Comparison of ENCODE assay signal across 13 cellular contexts in the genomic region with DNA sequence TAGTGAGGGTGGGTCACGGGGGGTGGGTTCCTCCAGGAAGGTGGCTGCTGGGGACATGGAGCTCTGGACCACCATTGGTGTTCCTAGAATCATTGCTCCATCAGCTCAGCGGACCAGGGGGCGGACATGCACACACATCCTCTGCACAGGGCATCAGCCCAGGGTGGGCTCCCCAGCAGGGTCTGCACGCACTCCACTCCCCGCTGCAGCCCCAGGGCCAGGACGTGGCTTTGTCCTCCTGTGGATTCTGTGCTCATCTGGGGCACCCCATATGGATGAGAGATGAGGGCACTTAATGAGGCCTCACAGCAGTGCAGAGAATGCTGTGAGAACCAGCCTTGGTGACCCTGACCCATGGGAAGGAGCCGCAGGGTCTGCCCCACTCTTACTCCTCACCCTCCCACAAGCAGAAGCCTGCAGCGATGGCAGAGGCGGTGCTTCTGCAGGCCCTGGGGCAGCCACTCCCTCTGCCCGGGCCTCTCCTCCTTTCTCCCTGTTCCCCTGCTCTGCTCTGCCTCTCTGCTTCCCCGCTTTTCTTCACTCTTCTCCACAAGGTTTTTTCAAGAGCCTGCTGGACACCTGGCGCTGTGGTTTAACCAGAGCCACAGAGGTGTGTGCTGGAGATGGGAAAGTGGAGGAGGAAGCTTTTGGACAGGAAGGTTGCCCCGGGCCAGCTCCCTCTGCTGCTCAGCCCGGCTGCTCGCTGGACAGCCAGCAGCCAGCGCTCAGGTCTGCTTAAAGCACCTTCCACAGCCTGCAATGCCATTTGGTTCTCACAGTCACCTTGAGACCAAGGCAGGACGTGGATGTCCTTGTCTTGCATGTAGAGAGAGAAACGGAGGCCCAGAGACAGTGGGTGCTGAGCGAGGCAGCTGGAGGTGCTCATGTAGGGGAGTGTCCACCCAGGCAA. TPM values are rescaled to one million over a fixed set of nuclear protein-coding genes. Genes with fewer than 3 reads are reported as not detected.
DNase-seq lines count a peak whose midpoint lies in the region; ATAC-seq and TF ChIP-seq lines count a peak whose summit lies in the region.
"Had no signal": no experiment of that assay in that cellular context is flagged by ENCODE, and none has a peak within 500 bp of the region (broad histone marks: within the 10 kb centered on the region; RNA-seq: fewer than 3 reads in every experiment).

No MANE protein-coding gene starts in this region.

- intact Hi-C loops in left lung (cut with DNase I): no loop called here

- peaks cover 69% of the 10 kb centered on the region for H3K27me3 ChIP-seq in RWPE2 (ENCODE audit: insufficient read depth, poor library complexity, severe bottlenecking)
- peaks cover 0 to 72% of the 10 kb centered on the region in 2 donors for H3K27me3 ChIP-seq in left lung
- peaks cover 69% of the 10 kb centered on the region for H3K27me3 ChIP-seq in gastroesophageal sphincter

- H3K27ac ChIP-seq in RWPE2 (ENCODE audit: poor library complexity, severe bottlenecking) (no peak overlapping the region), left lung (no peak overlapping the region), gastroesophageal sphincter (no peak overlapping the region)
- H3K27ac ChIP-seq: adrenal gland had no signal

- H3K4me1 ChIP-seq in RWPE2 (ENCODE audit: insufficient read depth, poor library complexity, severe bottlenecking) (no peaks in the 10 kb centered on the region), left lung (peaks cover 0 to 15% of the 10 kb centered on the region in 2 donors), gastroesophageal sphincter (peaks cover 0 to 3% (median 0%) of the 10 kb centered on the region in 3 donors)

- TF ChIP-seq CTCF in RWPE2 (IDR thresholded peaks at IDR 0.05; ENCODE audit: poor library complexity, severe bottlenecking) (no peak), left lung (IDR thresholded peaks at IDR 0.05) (no peak), gastroesophageal sphincter (IDR thresholded peaks at IDR 0.05) (no peak)

- no peak for TF ChIP-seq POLR2A in gastroesophageal sphincter (IDR thresholded peaks at IDR 0.05)

- ATAC-seq in RWPE2 (ENCODE audit: low read depth): 0 out of 3 replicates have a peak, but pooled peaks have one; percentile 15
- no peak for ATAC-seq in left lung
- no peak for ATAC-seq in gastroesophageal sphincter
- ATAC-seq in HG03378 (IDR thresholded peaks at IDR 0.05; ENCODE audit: unreplicated experiment): no peak
- ATAC-seq in GM21367 (IDR thresholded peaks at IDR 0.05; ENCODE audit: unreplicated experiment): no peak

- TF ChIP-seq EP300 in gastroesophageal sphincter (IDR thresholded peaks at IDR 0.05): no peak

- H3K9me3 ChIP-seq in RWPE2 (ENCODE audit: severe bottlenecking) (no peaks in the 10 kb centered on the region), left lung (no peaks in the 10 kb centered on the region), gastroesophageal sphincter (peaks cover 0 to 13% (median 0%) of the 10 kb centered on the region in 3 donors)
- H3K9me3 ChIP-seq: adrenal gland had no signal

- whole genome bisulfite sequencing in gastroesophageal sphincter (ENCODE audit: low coverage in 1 of 2), 2 donors: 55 to 80% methylated on average over 1 to 9 of the region's 19 CpGs

- DNase-seq in activated T-cell treated with anti-CD3 and anti-CD28 coated beads, Interleukin-2, amount 50 U/mL, for 1 hour: peak; percentile 23
- DNase-seq in activated T-cell treated with anti-CD3 and anti-CD28 coated beads for 4 hours (no peak), RWPE2 (ENCODE audit: low spot score) (peak; percentile 44), left lung (peak; percentile 10 to 53)
- DNase-seq in stimulated activated CD8-positive, alpha-beta memory T cell treated with anti-CD3 and anti-CD28 coated beads, Interleukin-4, amount 100 ng/mL, for 48 hours: peak; percentile 20
- DNase-seq: adrenal gland, Kasumi-1, NCI-H2171, nucleus accumbens had no signal

- H3K4me3 ChIP-seq in RWPE2 (ENCODE audit: severe bottlenecking) (no peak overlapping the region), left lung (no peak overlapping the region), gastroesophageal sphincter (no peak overlapping the region)
- H3K4me3 ChIP-seq: adrenal gland, dorsolateral prefrontal cortex had no signal

- no peaks in the 10 kb centered on the region for H3K36me3 ChIP-seq in RWPE2 (ENCODE audit: low read depth)
- H3K36me3 ChIP-seq in left lung: no peaks in the 10 kb centered on the region
- no peaks in the 10 kb centered on the region for H3K36me3 ChIP-seq in gastroesophageal sphincter
- H3K36me3 ChIP-seq: adrenal gland had no signal

RNA-seq across cellular contexts. Expression of a gene that starts 26.2 kb away (rescaled TPM):
- total RNA-seq in left lung (10 to 100 TPM in 1 of 2 donors, 1 to 10 TPM in 1; 4.0 to 13.8 TPM), gastroesophageal sphincter (10 to 100 TPM in 2 of 4 donors, 1 to 10 TPM in 2; 5.1 to 14.8 (median 10.4) TPM)
